In the genomic region with DNA sequence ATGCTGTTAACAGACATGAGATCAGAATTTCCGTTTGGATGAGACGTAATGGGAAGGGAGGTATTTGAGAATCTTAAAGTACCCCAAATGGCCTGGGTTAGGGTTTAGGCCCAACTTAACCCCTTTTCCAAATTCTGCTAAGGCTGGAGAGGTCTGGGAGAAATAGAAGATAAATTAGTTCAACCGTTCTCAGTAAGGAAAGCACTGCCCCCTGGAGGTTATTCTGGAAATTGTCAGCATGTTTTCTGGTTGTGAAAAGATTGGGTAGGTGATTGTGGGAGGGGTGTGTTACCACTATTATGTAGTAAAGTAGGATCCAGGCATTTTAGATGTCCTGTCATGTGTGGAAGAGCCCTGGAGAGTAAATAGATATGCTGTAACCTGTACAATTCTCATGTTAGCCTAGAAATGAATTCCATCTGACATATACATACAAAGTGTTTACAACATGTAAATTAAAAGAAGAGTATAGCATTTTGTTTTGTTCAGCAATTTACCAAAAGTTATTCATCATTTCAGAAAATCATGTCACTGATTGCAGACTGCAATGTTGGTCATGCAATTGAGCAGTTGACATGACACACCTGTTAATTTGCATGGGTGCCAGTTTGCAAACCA, we compare ENCODE assay signal across 1 cellular context.
TF ChIP-seq lines count a peak whose summit lies in the region.

No MANE protein-coding gene starts in this region.

TF ChIP-seq in H1, 55 proteins besides CTCF, POLR2A, EP300 and RAD21:
- TF ChIP-seq TAF1 (IDR thresholded peaks at IDR 0.05; ENCODE audit: low read depth, low read length) (no peak), TBP (IDR thresholded peaks at IDR 0.05; ENCODE audit: low read depth, low read length) (no peak), CBX5 (IDR thresholded peaks at IDR 0.05; ENCODE audit: low read depth, low read length) (no peak), EZH2 (IDR thresholded peaks at IDR 0.05; ENCODE audit: low read depth, low read length, severe bottlenecking) (no peak), GTF2F1 (IDR thresholded peaks at IDR 0.05; ENCODE audit: borderline replicate concordance, low read depth, low read length) (no peak)
